ENCODE assay signal across 20 cellular contexts in the genomic region with DNA sequence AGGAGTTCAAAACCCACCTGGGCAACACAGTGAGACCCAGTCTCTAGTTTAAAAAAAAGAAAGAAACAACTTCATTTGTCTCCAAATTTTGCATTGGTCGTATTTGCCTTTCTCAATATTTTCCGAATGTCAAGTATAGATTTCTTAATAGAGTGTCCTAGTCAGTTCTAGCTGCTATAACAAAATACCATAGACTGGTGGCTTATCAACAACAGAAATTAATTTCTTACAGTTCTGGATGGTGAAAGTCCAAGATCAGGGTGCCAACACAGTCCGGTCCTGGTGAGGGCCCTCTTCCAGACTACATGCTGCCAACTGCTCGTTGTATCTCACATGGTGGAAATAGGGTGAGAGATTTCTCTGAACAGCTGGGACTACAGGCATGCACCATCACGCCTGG. TPM values are rescaled to one million over a fixed set of nuclear protein-coding genes. Genes with fewer than 3 reads are reported as not detected.
DNase-seq lines count a peak whose midpoint lies in the region; ATAC-seq, FAIRE-seq and TF ChIP-seq lines count a peak whose summit lies in the region.
"Had no signal": no experiment of that assay in that cellular context is flagged by ENCODE, and none has a peak within 500 bp of the region (broad histone marks: within the 10 kb centered on the region; RNA-seq: fewer than 3 reads in every experiment).

No MANE protein-coding gene starts in this region.

- H4K20me1 ChIP-seq in HepG2 (ENCODE audit: insufficient read depth, low read length), result no peaks in the 10 kb centered on the region
- H4K20me1 ChIP-seq: BLaER1 treated with 17β-estradiol and CSF1 and Interleukin-3, amounts not matched to agents 10 nM and 100 nM had no signal

- POLR2A ChIA-PET in HepG2 (lab: Yijun Ruan, JAX), result interaction anchor here (0.6 kb wide), 1 partner anchor 8 kb away, joined by 4 read pairs; no protein-coding TSS in a partner anchor

- peaks cover 20% of the 10 kb centered on the region for H3K4me1 ChIP-seq in HepG2 (ENCODE audit: insufficient read depth, low read length)
- H3K4me1 ChIP-seq in right lobe of liver, result no peaks in the 10 kb centered on the region
- peaks cover 3% of the 10 kb centered on the region for H3K4me1 ChIP-seq in foreskin keratinocyte
- H3K4me1 ChIP-seq: A549, Caco-2 had no signal

- H3K4me3 ChIP-seq in HepG2 (replicated peaks in 1 of 3; ENCODE audit: insufficient read depth in 1 of 3, low read depth in 2 of 3, low read length in 3 of 3), result no peak overlapping the region
- no peak overlapping the region for H3K4me3 ChIP-seq in right lobe of liver
- H3K4me3 ChIP-seq: A549; BLaER1 treated with 17β-estradiol and CSF1 and Interleukin-3, amounts not matched to agents 10 nM and 100 nM; GM12878 had no signal

- no peak for ATAC-seq in HepG2
- no peak for ATAC-seq in right lobe of liver
- no peak for ATAC-seq in foreskin keratinocyte
- ATAC-seq: A549; CD8-positive, alpha-beta T cell; GM12878 had no signal

- H3K9ac ChIP-seq in HepG2 (ENCODE audit: insufficient read depth, low read depth, low read length), result no peak overlapping the region
- H3K9ac ChIP-seq: BLaER1 treated with 17β-estradiol and CSF1 and Interleukin-3, amounts not matched to agents 10 nM and 100 nM had no signal

- no peak for TF ChIP-seq RAD21 in HepG2 (CRISPR knock-in tag; IDR thresholded peaks at IDR 0.05)

- intact Hi-C loops in HepG2 (cut with micrococcal nuclease; ENCODE audit: unreplicated experiment), result no loop called here
- intact Hi-C loops in right lobe of liver (cut with DNase I), result no loop called here

- H3K9me3 ChIP-seq in HepG2 (ENCODE audit: low read length), result no peaks in the 10 kb centered on the region
- H3K9me3 ChIP-seq in right lobe of liver, result no peaks in the 10 kb centered on the region
- H3K9me3 ChIP-seq: A549, Caco-2 had no signal

- H3K36me3 ChIP-seq in HepG2 (replicated peaks in 1 of 2; ENCODE audit: control insufficient read depth in 1 of 2, insufficient read depth in 2 of 2, low read length in 2 of 2) (no peaks in the 10 kb centered on the region), right lobe of liver (no peaks in the 10 kb centered on the region)
- H3K36me3 ChIP-seq: BLaER1 treated with 17β-estradiol and CSF1 and Interleukin-3, amounts not matched to agents 10 nM and 100 nM had no signal

- DNase-seq in HepG2 (ENCODE audit: low spot score) (no peak), right lobe of liver (no peak), foreskin keratinocyte (no peak), NCI-H128 (lab: John Stamatoyannopoulos, UW; ENCODE audit: unreplicated experiment) (no peak), epidermal melanocyte (ENCODE audit: insufficient read length, low spot score) (no peak)
- DNase-seq: AML-193; Caco-2; Calu3; CD4-positive, alpha-beta T cell; CD8-positive, alpha-beta T cell; DND-41; GDM1 had no signal

- TF ChIP-seq POLR2A in HepG2 (IDR thresholded peaks at IDR 0.05; ENCODE audit: insufficient read depth in 1 of 2, low read depth in 2 of 2, low read length in 2 of 2) (no peak), right lobe of liver (IDR thresholded peaks at IDR 0.05) (no peak)

- no peaks in the 10 kb centered on the region for H3K79me2 ChIP-seq in HepG2 (ENCODE audit: insufficient read depth, low read length)

- no peak for FAIRE-seq in HepG2 (lab: Jason Lieb, UNC)
- FAIRE-seq: A549, D721Med, GM12878, GM12892, GM18507 had no signal

- BruUV-seq in HepG2 (replicated peaks; lab: Mats Ljungman, UMichigan), result no TSS peak

- TF ChIP-seq EP300 in HepG2 (IDR thresholded peaks at IDR 0.05; ENCODE audit: low read depth in 2 of 2, low read length in 2 of 2) (no peak), HepG2 (CRISPR knock-in tag; IDR thresholded peaks at IDR 0.05; ENCODE audit: borderline replicate concordance) (no peak)

- H3K4me2 ChIP-seq in HepG2 (ENCODE audit: low read depth, low read length), result no peak overlapping the region
- H3K4me2 ChIP-seq: A549; BLaER1 treated with 17β-estradiol and CSF1 and Interleukin-3, amounts not matched to agents 10 nM and 100 nM had no signal

- WGBS in HepG2 (ENCODE audit: low lambda C conversion rate), result 59% methylated on average over 5 of the region's 5 CpGs
- 86% methylated on average over 3 of the region's 5 CpGs for WGBS in right lobe of liver (ENCODE audit: insufficient coverage, low coverage, low lambda C conversion rate, missing lambda C conversion rate)

- H3K27me3 ChIP-seq in HepG2 (ENCODE audit: control insufficient read depth in 1 of 2, insufficient read depth in 2 of 2, low read length in 2 of 2) (peaks cover 0 to 26% of the 10 kb centered on the region in 2 experiments; a peak in 3 of 5 replicates), right lobe of liver (no peaks in the 10 kb centered on the region), foreskin keratinocyte (no peaks in the 10 kb centered on the region)
- H3K27me3 ChIP-seq: BLaER1 treated with 17β-estradiol and CSF1 and Interleukin-3, amounts not matched to agents 10 nM and 100 nM had no signal

- no peak overlapping the region for H3K27ac ChIP-seq in HepG2 (ENCODE audit: extremely low read length, insufficient read depth, low read length)
- H3K27ac ChIP-seq in right lobe of liver, result no peak overlapping the region
- peak overlapping the region; percentile 70 for H3K27ac ChIP-seq in foreskin keratinocyte
- H3K27ac ChIP-seq: 22Rv1; A549; BLaER1 treated with 17β-estradiol and CSF1 and Interleukin-3, amounts not matched to agents 10 nM and 100 nM; C4-2B had no signal

- CTCF ChIA-PET in HepG2 (lab: Yijun Ruan, JAX; ENCODE audit: low intra/inter-chr PET ratio, low total read pairs), result no interaction called here

- no peak for TF ChIP-seq CTCF in HepG2 (CRISPR knock-in tag; IDR thresholded peaks at IDR 0.05)
- no peak for TF ChIP-seq CTCF in right lobe of liver (IDR thresholded peaks at IDR 0.05)
- no peak for TF ChIP-seq CTCF in foreskin keratinocyte (conservative IDR thresholded peaks at IDR 0.05)

- in situ Hi-C loops in HepG2 (cut with HindIII; ENCODE audit: extremely low pct_ligation_motif_present, low pct_unique_long_range_greater_than_20kb), result no loop called here

- no peak overlapping the region for H2AFZ ChIP-seq in HepG2 (ENCODE audit: low read length)

TF ChIP-seq in HepG2, 621 proteins besides CTCF, POLR2A, EP300 and RAD21:
- TF ChIP-seq NPAS2 (CRISPR knock-in tag; IDR thresholded peaks at IDR 0.05; ENCODE audit: borderline replicate concordance), result no peak
- TF ChIP-seq ZNF12 (CRISPR knock-in tag; IDR thresholded peaks at IDR 0.05), result peak; percentile 81; the same call in 1 of the 2 replicates
TF ChIP-seq in HepG2: peak in this region for 1.

RNA-seq across cellular contexts. Expression of gene NQO2, which starts 34.0 kb away (rescaled TPM):
- total RNA-seq in HepG2 (2016; rRNA removed; fragmentation: Illumina TruSeq; extraction: Trizol), result 56.5 and 63.0 TPM in 2 replicates
- total RNA-seq in HepG2 (2016; cell fraction: cytosol; rRNA removed; fragmentation: Illumina TruSeq; extraction: Trizol; ENCODE audit: low read depth), result 44.8 and 70.6 TPM in 2 replicates
- 56.8 and 60.6 TPM in 2 replicates for total RNA-seq in HepG2 (2016; cell fraction: insoluble cytoplasmic fraction; rRNA removed; fragmentation: Illumina TruSeq; extraction: Trizol)
- 53.4 and 80.8 TPM in 2 replicates for total RNA-seq in HepG2 (2016; cell fraction: membrane; rRNA removed; fragmentation: Illumina TruSeq; extraction: Trizol)
- 34.2 and 36.9 TPM in 2 replicates for total RNA-seq in HepG2 (2016; cell fraction: nucleus; rRNA removed; fragmentation: Illumina TruSeq; extraction: Trizol)
- polyA plus RNA-seq in HepG2 (2011; rRNA removed), result 27.4 and 32.2 TPM in 2 replicates
- 29.5 and 31.9 TPM in 2 replicates for polyA plus RNA-seq in HepG2 (2011; cell fraction: cytosol; rRNA removed)
- 30.7 and 34.4 TPM in 2 replicates for polyA plus RNA-seq in HepG2 (2011; cell fraction: nucleus; rRNA removed)
- 15.7 and 17.8 TPM in 2 replicates for polyA plus RNA-seq in HepG2 (2012)
- polyA plus RNA-seq in HepG2 (2016; cell fraction: cytosol; fragmentation: Illumina TruSeq; extraction: Trizol; ENCODE audit: low read depth), result 48.7 and 84.9 TPM in 2 replicates
- 61.8 and 64.6 TPM in 2 replicates for polyA plus RNA-seq in HepG2 (2016; cell fraction: insoluble cytoplasmic fraction; fragmentation: Illumina TruSeq; extraction: Trizol; ENCODE audit: low read depth)
- polyA plus RNA-seq in HepG2 (2016; cell fraction: membrane; fragmentation: Illumina TruSeq; extraction: Trizol; ENCODE audit: low read depth), result 49.3 and 82.9 TPM in 2 replicates
- polyA plus RNA-seq in HepG2 (2016; cell fraction: nucleus; fragmentation: Illumina TruSeq; extraction: Trizol; ENCODE audit: insufficient read depth, low read depth), result 65.1 and 69.0 TPM in 2 replicates
- polyA minus RNA-seq in HepG2 (2011; rRNA and poly(A)+ RNA removed; ENCODE audit: low replicate concordance), result 15.8 and 89.9 TPM in 2 replicates
- 9.1 and 15.4 TPM in 2 replicates for polyA minus RNA-seq in HepG2 (2011; cell fraction: cytosol; rRNA and poly(A)+ RNA removed)
- polyA minus RNA-seq in HepG2 (2011; cell fraction: nucleus; rRNA and poly(A)+ RNA removed), result 17.7 and 19.6 TPM in 2 replicates
- 10 to 100 TPM; 44.5 to 74.2 (median 67.3) TPM for total RNA-seq in right lobe of liver
- 17.6 and 27.1 TPM in 2 replicates for total RNA-seq in foreskin keratinocyte
- 22.8 and 34.0 TPM in 2 replicates for polyA plus RNA-seq in foreskin keratinocyte

RNA-seq across cellular contexts. Expression of gene RIPK1, which starts 34.6 kb away (rescaled TPM):
- total RNA-seq in HepG2 (2016; rRNA removed; fragmentation: Illumina TruSeq; extraction: Trizol) (10.3 and 15.0 TPM in 2 replicates), right lobe of liver (10 to 100 TPM; 13.9 to 17.6 (median 16.6) TPM), foreskin keratinocyte (18.6 and 18.8 TPM in 2 replicates)
- 4.5 and 4.9 TPM in 2 replicates for total RNA-seq in HepG2 (2016; cell fraction: cytosol; rRNA removed; fragmentation: Illumina TruSeq; extraction: Trizol; ENCODE audit: low read depth)
- 10.6 and 13.6 TPM in 2 replicates for total RNA-seq in HepG2 (2016; cell fraction: insoluble cytoplasmic fraction; rRNA removed; fragmentation: Illumina TruSeq; extraction: Trizol)
- 5.4 and 6.4 TPM in 2 replicates for total RNA-seq in HepG2 (2016; cell fraction: membrane; rRNA removed; fragmentation: Illumina TruSeq; extraction: Trizol)
- total RNA-seq in HepG2 (2016; cell fraction: nucleus; rRNA removed; fragmentation: Illumina TruSeq; extraction: Trizol), result 7.4 and 9.7 TPM in 2 replicates
- polyA plus RNA-seq in HepG2 (2011; rRNA removed) (9.0 and 10.7 TPM in 2 replicates), foreskin keratinocyte (9.1 and 9.3 TPM in 2 replicates)
- 6.2 and 9.2 TPM in 2 replicates for polyA plus RNA-seq in HepG2 (2011; cell fraction: cytosol; rRNA removed)
- 9.5 and 13.1 TPM in 2 replicates for polyA plus RNA-seq in HepG2 (2011; cell fraction: nucleus; rRNA removed)
- 7.6 and 10.8 TPM in 2 replicates for polyA plus RNA-seq in HepG2 (2012)
- polyA plus RNA-seq in HepG2 (2016; cell fraction: cytosol; fragmentation: Illumina TruSeq; extraction: Trizol; ENCODE audit: low read depth), result 0.89 and 0.95 TPM in 2 replicates
- 11.8 and 12.1 TPM in 2 replicates for polyA plus RNA-seq in HepG2 (2016; cell fraction: insoluble cytoplasmic fraction; fragmentation: Illumina TruSeq; extraction: Trizol; ENCODE audit: low read depth)
- polyA plus RNA-seq in HepG2 (2016; cell fraction: membrane; fragmentation: Illumina TruSeq; extraction: Trizol; ENCODE audit: low read depth), result 2.3 and 2.7 TPM in 2 replicates
- polyA plus RNA-seq in HepG2 (2016; cell fraction: nucleus; fragmentation: Illumina TruSeq; extraction: Trizol; ENCODE audit: insufficient read depth, low read depth), result 19.4 and 21.2 TPM in 2 replicates
- 5.4 and 9.3 TPM in 2 replicates for polyA minus RNA-seq in HepG2 (2011; rRNA and poly(A)+ RNA removed; ENCODE audit: low replicate concordance)
- polyA minus RNA-seq in HepG2 (2011; cell fraction: cytosol; rRNA and poly(A)+ RNA removed), result 5.8 and 8.9 TPM in 2 replicates
- polyA minus RNA-seq in HepG2 (2011; cell fraction: nucleus; rRNA and poly(A)+ RNA removed), result 8.9 and 13.7 TPM in 2 replicates
